Comparison of ENCODE assay signal across 1 cellular context in the genomic region with DNA sequence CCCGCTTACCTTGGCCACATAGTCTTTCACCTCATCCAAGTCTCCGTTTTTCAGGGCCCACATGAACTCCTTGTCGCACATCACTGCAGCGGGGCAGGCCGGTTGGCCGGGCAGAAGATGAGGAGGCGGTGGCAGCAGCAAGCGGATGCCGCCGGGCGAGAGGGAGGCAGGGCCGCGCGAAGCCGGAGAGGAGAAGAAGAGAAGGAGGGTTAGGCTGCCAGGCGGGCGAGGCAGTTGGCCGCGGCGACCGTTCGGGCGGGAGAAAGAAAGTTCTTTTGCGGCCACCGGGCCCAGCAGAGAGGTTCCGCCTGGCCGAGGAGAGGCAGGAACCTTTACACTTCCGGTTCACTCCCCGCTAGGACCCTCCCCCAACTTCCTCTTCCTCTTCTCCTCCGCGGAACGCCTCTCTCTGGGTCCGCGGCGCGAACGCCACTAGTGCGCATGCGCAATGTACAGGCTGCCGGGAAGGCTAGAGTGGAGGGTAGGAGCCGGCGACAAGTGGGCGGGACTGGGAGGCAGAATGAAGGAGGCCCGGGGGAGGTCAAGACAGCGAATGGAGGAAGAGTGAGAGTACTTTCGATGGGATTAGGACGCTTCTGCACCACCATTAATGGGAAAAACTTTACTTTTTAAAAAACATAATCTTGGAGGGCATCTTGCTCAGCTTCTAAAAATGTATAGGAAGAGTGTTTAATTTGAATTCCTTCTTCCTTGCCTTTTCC.
TF ChIP-seq lines count a peak whose summit lies in the region.

A gene with protein sequence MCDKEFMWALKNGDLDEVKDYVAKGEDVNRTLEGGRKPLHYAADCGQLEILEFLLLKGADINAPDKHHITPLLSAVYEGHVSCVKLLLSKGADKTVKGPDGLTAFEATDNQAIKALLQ (minus strand): TSS at position 340 of the 722 bp plus-strand sequence. CDS start 259 bp downstream, at position 81.

TF ChIP-seq in A549, 52 proteins besides CTCF, POLR2A, EP300 and RAD21 (continued from another document):
- TF ChIP-seq, protein P1, sequence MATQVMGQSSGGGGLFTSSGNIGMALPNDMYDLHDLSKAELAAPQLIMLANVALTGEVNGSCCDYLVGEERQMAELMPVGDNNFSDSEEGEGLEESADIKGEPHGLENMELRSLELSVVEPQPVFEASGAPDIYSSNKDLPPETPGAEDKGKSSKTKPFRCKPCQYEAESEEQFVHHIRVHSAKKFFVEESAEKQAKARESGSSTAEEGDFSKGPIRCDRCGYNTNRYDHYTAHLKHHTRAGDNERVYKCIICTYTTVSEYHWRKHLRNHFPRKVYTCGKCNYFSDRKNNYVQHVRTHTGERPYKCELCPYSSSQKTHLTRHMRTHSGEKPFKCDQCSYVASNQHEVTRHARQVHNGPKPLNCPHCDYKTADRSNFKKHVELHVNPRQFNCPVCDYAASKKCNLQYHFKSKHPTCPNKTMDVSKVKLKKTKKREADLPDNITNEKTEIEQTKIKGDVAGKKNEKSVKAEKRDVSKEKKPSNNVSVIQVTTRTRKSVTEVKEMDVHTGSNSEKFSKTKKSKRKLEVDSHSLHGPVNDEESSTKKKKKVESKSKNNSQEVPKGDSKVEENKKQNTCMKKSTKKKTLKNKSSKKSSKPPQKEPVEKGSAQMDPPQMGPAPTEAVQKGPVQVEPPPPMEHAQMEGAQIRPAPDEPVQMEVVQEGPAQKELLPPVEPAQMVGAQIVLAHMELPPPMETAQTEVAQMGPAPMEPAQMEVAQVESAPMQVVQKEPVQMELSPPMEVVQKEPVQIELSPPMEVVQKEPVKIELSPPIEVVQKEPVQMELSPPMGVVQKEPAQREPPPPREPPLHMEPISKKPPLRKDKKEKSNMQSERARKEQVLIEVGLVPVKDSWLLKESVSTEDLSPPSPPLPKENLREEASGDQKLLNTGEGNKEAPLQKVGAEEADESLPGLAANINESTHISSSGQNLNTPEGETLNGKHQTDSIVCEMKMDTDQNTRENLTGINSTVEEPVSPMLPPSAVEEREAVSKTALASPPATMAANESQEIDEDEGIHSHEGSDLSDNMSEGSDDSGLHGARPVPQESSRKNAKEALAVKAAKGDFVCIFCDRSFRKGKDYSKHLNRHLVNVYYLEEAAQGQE (IDR thresholded peaks at IDR 0.05) = no peak
- TF ChIP-seq ZSCAN20 (CRISPR knock-in tag; IDR thresholded peaks at IDR 0.05) = no peak
- no peak for TF ChIP-seq HEYL (CRISPR knock-in tag; IDR thresholded peaks at IDR 0.05)
- no peak for TF ChIP-seq CBX8 (IDR thresholded peaks at IDR 0.05)
- no peak for TF ChIP-seq SREBF2 (IDR thresholded peaks at IDR 0.05)
- TF ChIP-seq KDM1A (IDR thresholded peaks at IDR 0.05; ENCODE audit: low read depth) = no peak
- TF ChIP-seq, protein P2, sequence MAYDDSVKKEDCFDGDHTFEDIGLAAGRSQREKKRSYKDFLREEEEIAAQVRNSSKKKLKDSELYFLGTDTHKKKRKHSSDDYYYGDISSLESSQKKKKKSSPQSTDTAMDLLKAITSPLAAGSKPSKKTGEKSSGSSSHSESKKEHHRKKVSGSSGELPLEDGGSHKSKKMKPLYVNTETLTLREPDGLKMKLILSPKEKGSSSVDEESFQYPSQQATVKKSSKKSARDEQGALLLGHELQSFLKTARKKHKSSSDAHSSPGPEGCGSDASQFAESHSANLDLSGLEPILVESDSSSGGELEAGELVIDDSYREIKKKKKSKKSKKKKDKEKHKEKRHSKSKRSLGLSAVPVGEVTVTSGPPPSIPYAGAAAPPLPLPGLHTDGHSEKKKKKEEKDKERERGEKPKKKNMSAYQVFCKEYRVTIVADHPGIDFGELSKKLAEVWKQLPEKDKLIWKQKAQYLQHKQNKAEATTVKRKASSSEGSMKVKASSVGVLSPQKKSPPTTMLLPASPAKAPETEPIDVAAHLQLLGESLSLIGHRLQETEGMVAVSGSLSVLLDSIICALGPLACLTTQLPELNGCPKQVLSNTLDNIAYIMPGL (CRISPR knock-in tag; IDR thresholded peaks at IDR 0.05; ENCODE audit: borderline replicate concordance) = no peak
- TF ChIP-seq, protein P3, sequence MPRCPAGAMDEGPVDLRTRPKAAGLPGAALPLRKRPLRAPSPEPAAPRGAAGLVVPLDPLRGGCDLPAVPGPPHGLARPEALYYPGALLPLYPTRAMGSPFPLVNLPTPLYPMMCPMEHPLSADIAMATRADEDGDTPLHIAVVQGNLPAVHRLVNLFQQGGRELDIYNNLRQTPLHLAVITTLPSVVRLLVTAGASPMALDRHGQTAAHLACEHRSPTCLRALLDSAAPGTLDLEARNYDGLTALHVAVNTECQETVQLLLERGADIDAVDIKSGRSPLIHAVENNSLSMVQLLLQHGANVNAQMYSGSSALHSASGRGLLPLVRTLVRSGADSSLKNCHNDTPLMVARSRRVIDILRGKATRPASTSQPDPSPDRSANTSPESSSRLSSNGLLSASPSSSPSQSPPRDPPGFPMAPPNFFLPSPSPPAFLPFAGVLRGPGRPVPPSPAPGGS (IDR thresholded peaks at IDR 0.05) = peak; percentile 20; the same call in 1 of the 3 replicates
- TF ChIP-seq, protein P4, sequence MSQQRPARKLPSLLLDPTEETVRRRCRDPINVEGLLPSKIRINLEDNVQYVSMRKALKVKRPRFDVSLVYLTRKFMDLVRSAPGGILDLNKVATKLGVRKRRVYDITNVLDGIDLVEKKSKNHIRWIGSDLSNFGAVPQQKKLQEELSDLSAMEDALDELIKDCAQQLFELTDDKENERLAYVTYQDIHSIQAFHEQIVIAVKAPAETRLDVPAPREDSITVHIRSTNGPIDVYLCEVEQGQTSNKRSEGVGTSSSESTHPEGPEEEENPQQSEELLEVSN (IDR thresholded peaks at IDR 0.05; ENCODE audit: borderline replicate concordance, low read depth) = no peak; the same call in 1 of the 2 replicates
- TF ChIP-seq, protein P5, sequence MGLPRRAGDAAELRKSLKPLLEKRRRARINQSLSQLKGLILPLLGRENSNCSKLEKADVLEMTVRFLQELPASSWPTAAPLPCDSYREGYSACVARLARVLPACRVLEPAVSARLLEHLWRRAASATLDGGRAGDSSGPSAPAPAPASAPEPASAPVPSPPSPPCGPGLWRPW (IDR thresholded peaks at IDR 0.05) = no peak
- TF ChIP-seq, protein P6, sequence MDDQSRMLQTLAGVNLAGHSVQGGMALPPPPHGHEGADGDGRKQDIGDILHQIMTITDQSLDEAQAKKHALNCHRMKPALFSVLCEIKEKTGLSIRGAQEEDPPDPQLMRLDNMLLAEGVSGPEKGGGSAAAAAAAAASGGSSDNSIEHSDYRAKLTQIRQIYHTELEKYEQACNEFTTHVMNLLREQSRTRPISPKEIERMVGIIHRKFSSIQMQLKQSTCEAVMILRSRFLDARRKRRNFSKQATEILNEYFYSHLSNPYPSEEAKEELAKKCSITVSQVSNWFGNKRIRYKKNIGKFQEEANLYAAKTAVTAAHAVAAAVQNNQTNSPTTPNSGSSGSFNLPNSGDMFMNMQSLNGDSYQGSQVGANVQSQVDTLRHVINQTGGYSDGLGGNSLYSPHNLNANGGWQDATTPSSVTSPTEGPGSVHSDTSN (IDR thresholded peaks at IDR 0.05) = no peak
- no peak for TF ChIP-seq CEBPB (IDR thresholded peaks at IDR 0.05)
- TF ChIP-seq POLR2AphosphoS2 (conservative IDR thresholded peaks at IDR 0.05; ENCODE audit: low read length) = no peak
- no peak for TF ChIP-seq CBX2 (IDR thresholded peaks at IDR 0.05; ENCODE audit: borderline replicate concordance, low read depth)
- TF ChIP-seq JUNB (IDR thresholded peaks at IDR 0.05) = no peak
- no peak for TF ChIP-seq ESRRA (IDR thresholded peaks at IDR 0.05; ENCODE audit: borderline replicate concordance, low read length)
- TF ChIP-seq CHD4 (IDR thresholded peaks at IDR 0.05; ENCODE audit: borderline replicate concordance) = no peak
- TF ChIP-seq HOXA7 (CRISPR knock-in tag; IDR thresholded peaks at IDR 0.05) = no peak
- peak; percentile 44 to 82; a peak in 4 of 5 replicates for TF ChIP-seq JUN (IDR thresholded peaks at IDR 0.05)
- no peak for TF ChIP-seq RARB (CRISPR knock-in tag; IDR thresholded peaks at IDR 0.05)
- no peak for TF ChIP-seq RFX5 (IDR thresholded peaks at IDR 0.05)
- TF ChIP-seq MYC (IDR thresholded peaks at IDR 0.05; ENCODE audit: borderline replicate concordance, low read length) = no peak
- no peak for TF ChIP-seq FOSB (CRISPR knock-in tag; IDR thresholded peaks at IDR 0.05)
- TF ChIP-seq EHMT2 (IDR thresholded peaks at IDR 0.05; ENCODE audit: low read depth) = no peak
- TF ChIP-seq HOXB13 (CRISPR knock-in tag; IDR thresholded peaks at IDR 0.05; ENCODE audit: low read depth) = no peak
- TF ChIP-seq, protein P7, sequence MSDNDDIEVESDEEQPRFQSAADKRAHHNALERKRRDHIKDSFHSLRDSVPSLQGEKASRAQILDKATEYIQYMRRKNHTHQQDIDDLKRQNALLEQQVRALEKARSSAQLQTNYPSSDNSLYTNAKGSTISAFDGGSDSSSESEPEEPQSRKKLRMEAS (IDR thresholded peaks at IDR 0.05) = peak; percentile 69
- no peak for TF ChIP-seq ZNF302 (CRISPR knock-in tag; IDR thresholded peaks at IDR 0.05)
- TF ChIP-seq ZFP36 (IDR thresholded peaks at IDR 0.05; ENCODE audit: borderline replicate concordance, partially characterized antibody) = no peak
- no peak for TF ChIP-seq NR3C1 (IDR thresholded peaks at IDR 0.05)
- no peak for TF ChIP-seq TFCP2L1 (CRISPR knock-in tag; IDR thresholded peaks at IDR 0.05)
- no peak for TF ChIP-seq NFE2L2 (conservative IDR thresholded peaks at IDR 0.05; ENCODE audit: low read length)
- TF ChIP-seq SMC3 (IDR thresholded peaks at IDR 0.05) = no peak
- TF ChIP-seq CHD2 (IDR thresholded peaks at IDR 0.05; ENCODE audit: low read length, partially characterized antibody) = peak; percentile 10
TF ChIP-seq in A549: peak in this region for 5.
